ENCODE assay signal across 1 cellular context in genomic region chrX:44947995-44948394, GRCh38.
TF ChIP-seq lines count a peak whose summit lies in the region.

No MANE protein-coding gene starts in this region.

TF ChIP-seq in HEK293, 187 proteins besides CTCF, POLR2A, EP300 and RAD21:
- TF ChIP-seq ZNF514 (tag by site-specific recombination; IDR thresholded peaks at IDR 0.05): no peak
- TF ChIP-seq HOXC10 (CRISPR knock-in tag; IDR thresholded peaks at IDR 0.05): no peak
- TF ChIP-seq OSR2 (tag by site-specific recombination; IDR thresholded peaks at IDR 0.05): peak; percentile 42; the same call in 1 of the 2 replicates
- TF ChIP-seq ZNF623 (tag by site-specific recombination; IDR thresholded peaks at IDR 0.05): no peak
- no peak for TF ChIP-seq PRDM4 (tag by site-specific recombination; IDR thresholded peaks at IDR 0.05)
- TF ChIP-seq ZXDB (tag by site-specific recombination; IDR thresholded peaks at IDR 0.05): 0 out of 2 replicates have a peak, but pooled peaks have one; percentile 12
- peak; percentile 80; the same call in 1 of the 2 replicates for TF ChIP-seq PRDM6 (tag by site-specific recombination; IDR thresholded peaks at IDR 0.05)
- TF ChIP-seq TRIM28 (IDR thresholded peaks at IDR 0.05; ENCODE audit: borderline replicate concordance, low read length): no peak
- no peak for TF ChIP-seq GLIS1 (tag by site-specific recombination; IDR thresholded peaks at IDR 0.05)
- no peak for TF ChIP-seq TCF7L2 (IDR thresholded peaks at IDR 0.05; ENCODE audit: borderline replicate concordance, low read depth, low read length)
- no peak for TF ChIP-seq HOXD13 (CRISPR knock-in tag; IDR thresholded peaks at IDR 0.05; ENCODE audit: borderline replicate concordance)
- no peak for TF ChIP-seq IKZF3 (tag by site-specific recombination; IDR thresholded peaks at IDR 0.05)
- no peak for TF ChIP-seq ELK4 (IDR thresholded peaks at IDR 0.05; ENCODE audit: borderline replicate concordance, low read depth, low read length)
- TF ChIP-seq ZBTB26 (tag by site-specific recombination; optimal IDR thresholded peaks at IDR 0.05): no peak
- TF ChIP-seq ZNF621 (tag by site-specific recombination; IDR thresholded peaks at IDR 0.05): no peak
- TF ChIP-seq ZNF292 (tag by site-specific recombination; IDR thresholded peaks at IDR 0.05; ENCODE audit: borderline replicate concordance, low read depth): no peak
- TF ChIP-seq ZNF37A (tag by site-specific recombination; IDR thresholded peaks at IDR 0.05): no peak
- TF ChIP-seq ZNF23 (tag by site-specific recombination; IDR thresholded peaks at IDR 0.05; ENCODE audit: borderline replicate concordance): no peak
